Comparison of ENCODE assay signal across 23 cellular contexts in genomic region chr6:157884756-157885155, GRCh38.
DNase-seq lines count a peak whose midpoint lies in the region.
"Had no signal": no experiment of that assay in that cellular context is flagged by ENCODE, and none has a peak within 500 bp of the region (broad histone marks: within the 10 kb centered on the region; RNA-seq: fewer than 3 reads in every experiment).

No MANE protein-coding gene starts in this region.

- H3K4me1 ChIP-seq in effector memory CD4-positive, alpha-beta T cell (ENCODE audit: control insufficient read depth, insufficient read depth, low read length, poor library complexity, severe bottlenecking), result peaks cover 20% of the 10 kb centered on the region
- peaks cover 22% of the 10 kb centered on the region for H3K4me1 ChIP-seq in thymus (ENCODE audit: control insufficient read depth, insufficient read depth, low read length)
- H3K4me1 ChIP-seq: sigmoid colon had no signal

- H3K36me3 Mint-ChIP-seq in activated naive CD4-positive, alpha-beta T cell treated with anti-CD3 and anti-CD28 coated beads, Interleukin-2, amount 50 U/mL, for 24 hours, result peaks cover 50% of the 10 kb centered on the region
- peaks cover 67% of the 10 kb centered on the region for H3K36me3 Mint-ChIP-seq in activated CD4-positive, alpha-beta memory T cell treated with anti-CD3 and anti-CD28 coated beads for 36 hours

- H3K27me3 ChIP-seq in effector memory CD4-positive, alpha-beta T cell (replicated peaks; ENCODE audit: control insufficient read depth, insufficient read depth, low read length, poor library complexity, severe bottlenecking), result no peaks in the 10 kb centered on the region
- H3K27me3 ChIP-seq in thymus (ENCODE audit: control insufficient read depth, insufficient read depth), result no peaks in the 10 kb centered on the region
- H3K27me3 ChIP-seq: heart right ventricle, MG63, sigmoid colon had no signal

- peaks cover 90% of the 10 kb centered on the region for H3K4me1 Mint-ChIP-seq in activated naive CD4-positive, alpha-beta T cell treated with anti-CD3 and anti-CD28 coated beads, Interleukin-2, amount 50 U/mL, for 24 hours
- peaks cover 73% of the 10 kb centered on the region for H3K4me1 Mint-ChIP-seq in activated CD4-positive, alpha-beta memory T cell treated with anti-CD3 and anti-CD28 coated beads for 36 hours (ENCODE audit: low read depth)

- peaks cover 10% of the 10 kb centered on the region for H3K36me3 ChIP-seq in effector memory CD4-positive, alpha-beta T cell (ENCODE audit: control insufficient read depth, insufficient read depth, low read length)
- no peaks in the 10 kb centered on the region for H3K36me3 ChIP-seq in thymus (ENCODE audit: control insufficient read depth, insufficient read depth)

- no peak overlapping the region for H3K4me3 ChIP-seq in effector memory CD4-positive, alpha-beta T cell (ENCODE audit: insufficient read depth, low read depth, low read length, poor library complexity, severe bottlenecking)
- H3K4me3 ChIP-seq in thymus (ENCODE audit: low read length), result no peak overlapping the region
- H3K4me3 ChIP-seq: heart right ventricle, K562, MG63, sigmoid colon had no signal

- H3K27ac ChIP-seq in effector memory CD4-positive, alpha-beta T cell (ENCODE audit: insufficient read depth, low read length, poor library complexity, severe bottlenecking), result peak overlapping the region; percentile 78
- H3K27ac ChIP-seq in thymus (ENCODE audit: low read depth), result peak overlapping the region; percentile 91
- H3K27ac ChIP-seq: RWPE1, sigmoid colon had no signal

- H3K9me3 ChIP-seq in effector memory CD4-positive, alpha-beta T cell (ENCODE audit: control insufficient read depth, low read length), result no peaks in the 10 kb centered on the region
- no peaks in the 10 kb centered on the region for H3K9me3 ChIP-seq in thymus (ENCODE audit: control insufficient read depth)
- H3K9me3 ChIP-seq: heart right ventricle, MG63, sigmoid colon, SK-N-SH had no signal

- H3K27ac Mint-ChIP-seq in activated naive CD4-positive, alpha-beta T cell treated with anti-CD3 and anti-CD28 coated beads, Interleukin-2, amount 50 U/mL, for 24 hours, result peak overlapping the region; percentile 85
- H3K27ac Mint-ChIP-seq in activated CD4-positive, alpha-beta memory T cell treated with anti-CD3 and anti-CD28 coated beads for 36 hours, result peak overlapping the region; percentile 94
- H3K27ac Mint-ChIP-seq: nephron progenitor cell had no signal

- intact Hi-C loops in activated CD4-positive, alpha-beta memory T cell treated with anti-CD3 and anti-CD28 coated beads for 36 hours (cut with micrococcal nuclease), result loop anchor here (1.0 to 10.0 kb wide), 9 partner anchors 9 to 560 kb away; partner anchors contain the start of genes SYNJ2 and TMEM242

- peak overlapping the region; percentile 27 for H3K4me3 Mint-ChIP-seq in activated naive CD4-positive, alpha-beta T cell treated with anti-CD3 and anti-CD28 coated beads, Interleukin-2, amount 50 U/mL, for 24 hours
- no peak overlapping the region for H3K4me3 Mint-ChIP-seq in activated CD4-positive, alpha-beta memory T cell treated with anti-CD3 and anti-CD28 coated beads for 36 hours
- H3K4me3 Mint-ChIP-seq: nephron progenitor cell had no signal

- POLR2A ChIA-PET in activated CD4-positive, alpha-beta memory T cell treated with anti-CD3 and anti-CD28 coated beads for 36 hours (lab: Charles Lee), result interaction anchor here (0.5 to 2.4 kb wide), 6 partner anchors 11 to 275 kb away, joined by 3 to 12 read pairs (median 4); no protein-coding TSS in a partner anchor

- no peaks in the 10 kb centered on the region for H3K27me3 Mint-ChIP-seq in activated naive CD4-positive, alpha-beta T cell treated with anti-CD3 and anti-CD28 coated beads, Interleukin-2, amount 50 U/mL, for 24 hours
- H3K27me3 Mint-ChIP-seq in activated CD4-positive, alpha-beta memory T cell treated with anti-CD3 and anti-CD28 coated beads for 36 hours, result no peaks in the 10 kb centered on the region

- no peak for DNase-seq in activated naive CD4-positive, alpha-beta T cell (lab: John Stamatoyannopoulos, UW)
- no peak for DNase-seq in activated CD4-positive, alpha-beta memory T cell treated with anti-CD3 and anti-CD28 coated beads for 36 hours
- no peak for DNase-seq in effector memory CD4-positive, alpha-beta T cell
- no peak for DNase-seq in NK-92 treated with Interleukin-12 subunit alpha and Interleukin-12 subunit beta, amount 100 ng/mL, for 24 hours (lab: John Stamatoyannopoulos, UW)
- no peak for DNase-seq in stimulated activated CD8-positive, alpha-beta memory T cell treated with anti-CD3 and anti-CD28 coated beads, Interleukin-4, amount 100 ng/mL, for 48 hours
- no peak for DNase-seq in GM19240 (ENCODE audit: insufficient read length, low spot score)
- DNase-seq: activated CD4-positive, CD25-positive, alpha-beta regulatory T cell; cerebellar nuclear complex; DMS79; foreskin fibroblast; heart right ventricle; left colon; MG63; NCI-H146; NCI-H524 treated with DMSO at 0.1 percent for 48 hours; nephron progenitor cell; sigmoid colon; SK-N-SH; T1000 had no signal

- 88% methylated on average over 2 of the region's 2 CpGs for WGBS in thymus

- CTCF ChIA-PET in activated CD4-positive, alpha-beta memory T cell treated with anti-CD3 and anti-CD28 coated beads for 36 hours (lab: Charles Lee), result interaction anchor here (1.0 to 3.3 kb wide), 4 partner anchors 11 to 128 kb away, joined by 3 to 27 read pairs (median 14); no protein-coding TSS in a partner anchor

- H3K9me3 Mint-ChIP-seq in activated naive CD4-positive, alpha-beta T cell treated with anti-CD3 and anti-CD28 coated beads, Interleukin-2, amount 50 U/mL, for 24 hours, result no peaks in the 10 kb centered on the region
- H3K9me3 Mint-ChIP-seq in activated CD4-positive, alpha-beta memory T cell treated with anti-CD3 and anti-CD28 coated beads for 36 hours, result no peaks in the 10 kb centered on the region
- H3K9me3 Mint-ChIP-seq: nephron progenitor cell had no signal
